Comparison of ENCODE assay signal across 22 cellular contexts in the genomic region with DNA sequence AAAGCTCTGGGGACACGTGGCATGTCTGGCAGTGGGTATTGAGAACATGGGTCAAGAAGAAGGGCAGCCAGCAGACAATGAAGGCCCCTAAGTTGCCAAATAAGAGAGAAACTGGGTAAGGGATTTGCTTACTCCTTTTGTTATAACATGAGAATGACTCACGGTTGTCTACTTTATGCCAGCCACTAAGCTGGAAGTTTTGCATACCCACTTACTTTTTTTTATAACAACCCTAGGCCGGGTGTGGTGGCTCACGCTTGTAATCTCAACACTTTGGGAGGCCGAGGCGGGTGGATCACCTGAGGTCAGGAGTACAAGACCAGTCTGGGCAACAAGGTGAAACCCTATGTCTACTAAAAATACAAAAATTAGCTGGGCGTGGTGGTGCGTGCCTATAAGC. TPM values are rescaled to one million over a fixed set of nuclear protein-coding genes. Genes with fewer than 3 reads are reported as not detected.
DNase-seq lines count a peak whose midpoint lies in the region; ATAC-seq, FAIRE-seq and TF ChIP-seq lines count a peak whose summit lies in the region.
"Had no signal": no experiment of that assay in that cellular context is flagged by ENCODE, and none has a peak within 500 bp of the region (broad histone marks: within the 10 kb centered on the region; RNA-seq: fewer than 3 reads in every experiment).

No MANE protein-coding gene starts in this region.

- H3K27ac ChIP-seq in IMR-90 (ENCODE audit: insufficient read depth, low read length) (no peak overlapping the region), heart right ventricle (no peak overlapping the region), HepG2 (ENCODE audit: extremely low read length, insufficient read depth, low read length) (no peak overlapping the region), upper lobe of right lung (no peak overlapping the region)
- H3K27ac ChIP-seq: C4-2B, KMS-11 had no signal

- TF ChIP-seq EP300 in HepG2 (IDR thresholded peaks at IDR 0.05; ENCODE audit: low read depth in 2 of 2, low read length in 2 of 2) (no peak), HepG2 (CRISPR knock-in tag; IDR thresholded peaks at IDR 0.05; ENCODE audit: borderline replicate concordance) (no peak)

- H2BK120ac ChIP-seq in IMR-90 (ENCODE audit: low read depth, low read length) = peak overlapping the region; percentile 34; the same call in 1 of the 2 replicates

- POLR2A ChIA-PET in IMR-90 (lab: Charles Lee; ENCODE audit: unreplicated experiment) = no interaction called here
- POLR2A ChIA-PET in HepG2 (lab: Yijun Ruan, JAX) = no interaction called here

- no peak overlapping the region for H3K18ac ChIP-seq in IMR-90 (ENCODE audit: low read depth, low read length)

- BruUV-seq in IMR-90 (replicated peaks; lab: Mats Ljungman, UMichigan) (no TSS peak), HepG2 (replicated peaks; lab: Mats Ljungman, UMichigan) (no TSS peak)

- H3K14ac ChIP-seq in IMR-90 (replicated peaks; ENCODE audit: low read depth, low read length) = no peak overlapping the region; the same call in 1 of the 2 replicates

- no peak overlapping the region; the same call in 1 of the 2 replicates for H3K23ac ChIP-seq in IMR-90 (ENCODE audit: low read depth, low read length)

- H3K4me2 ChIP-seq in IMR-90 (ENCODE audit: low read depth, low read length) (no peak overlapping the region), HepG2 (ENCODE audit: low read depth, low read length) (no peak overlapping the region)
- H3K4me2 ChIP-seq: KMS-11 had no signal

- CTCF ChIA-PET in IMR-90 (lab: Yijun Ruan, JAX) (interaction anchor here (0.6 to 1.1 kb wide), 2 partner anchors 19 to 775 kb away, joined by 3 read pairs; no protein-coding TSS in a partner anchor), HepG2 (lab: Yijun Ruan, JAX; ENCODE audit: low intra/inter-chr PET ratio, low total read pairs) (no interaction called here)

- no peak overlapping the region for H4K5ac ChIP-seq in IMR-90 (ENCODE audit: low read depth, low read length)

- peaks cover 7% of the 10 kb centered on the region for H3K9me1 ChIP-seq in IMR-90 (ENCODE audit: insufficient read depth, low read length)

- no peaks in the 10 kb centered on the region for H3K79me2 ChIP-seq in HepG2 (ENCODE audit: insufficient read depth, low read length)

- ATAC-seq in IMR-90 (ENCODE audit: low read depth) = no peak
- no peak for ATAC-seq in heart right ventricle
- ATAC-seq in HepG2 = no peak
- no peak for ATAC-seq in upper lobe of right lung
- ATAC-seq in GM18520 (IDR thresholded peaks at IDR 0.05; ENCODE audit: unreplicated experiment) = no peak
- ATAC-seq: PC-3 had no signal

- no peaks in the 10 kb centered on the region; the same call in 1 of the 2 replicates for H3K27me3 ChIP-seq in IMR-90 (ENCODE audit: control insufficient read depth, insufficient read depth, low read length)
- no peaks in the 10 kb centered on the region for H3K27me3 ChIP-seq in heart right ventricle
- H3K27me3 ChIP-seq in HepG2 (ENCODE audit: control insufficient read depth in 1 of 2, insufficient read depth in 2 of 2, low read length in 2 of 2) = no peaks in the 10 kb centered on the region; a peak in 1 of 5 replicates
- no peaks in the 10 kb centered on the region for H3K27me3 ChIP-seq in upper lobe of right lung

- peak; percentile 27 for DNase-seq in H4 (ENCODE audit: low spot score)
- no peak for DNase-seq in IMR-90
- DNase-seq in astrocyte of the hippocampus (ENCODE audit: low read depth, low spot score) = peak; percentile 32
- DNase-seq in fibroblast of pulmonary artery (ENCODE audit: low read depth) = peak; percentile 29
- no peak for DNase-seq in heart right ventricle
- no peak for DNase-seq in HepG2 (ENCODE audit: low spot score)
- no peak for DNase-seq in upper lobe of right lung
- DNase-seq: AML-193, DMS79, NCI-H1048, NCI-H1436, NCI-H1930, NCI-H526, PC-3, RPMI8226, SHP77 treated with DMSO at 0.1 percent for 48 hours had no signal

- peak overlapping the region; percentile 56 for H2AK5ac ChIP-seq in IMR-90 (ENCODE audit: low read depth, low read length)

- H4K20me1 ChIP-seq in IMR-90 (ENCODE audit: insufficient read depth, low read length) (no peaks in the 10 kb centered on the region), HepG2 (ENCODE audit: insufficient read depth, low read length) (no peaks in the 10 kb centered on the region)

- WGBS in IMR-90 (ENCODE audit: extremely low coverage in 2 of 2, insufficient read length in 1 of 2), 2 experiments = 90% methylated on average over 3 of the region's 8 CpGs; no CpG with 5 or more reads in 1 of the 2 experiments
- 94 to 97% methylated on average over 8 of the region's 8 CpGs for WGBS in heart right ventricle, 2 donors
- 22% methylated on average over 7 of the region's 8 CpGs for WGBS in HepG2 (ENCODE audit: low lambda C conversion rate)

- peak overlapping the region; percentile 78; the same call in 1 of the 3 replicates for H2BK15ac ChIP-seq in IMR-90 (ENCODE audit: low read depth, low read length)

- peak overlapping the region; percentile 0; the same call in 1 of the 2 replicates for H2BK20ac ChIP-seq in IMR-90 (ENCODE audit: low read depth, low read length)

- TF ChIP-seq POLR2A in IMR-90 (IDR thresholded peaks at IDR 0.05; ENCODE audit: low read depth, low read length) = no peak
- TF ChIP-seq POLR2A in HepG2 (IDR thresholded peaks at IDR 0.05; ENCODE audit: insufficient read depth in 1 of 2, low read depth in 2 of 2, low read length in 2 of 2) = no peak

- TF ChIP-seq RAD21 in IMR-90 (IDR thresholded peaks at IDR 0.05; ENCODE audit: low read length) (no peak), HepG2 (CRISPR knock-in tag; IDR thresholded peaks at IDR 0.05) (no peak)

- no peak overlapping the region for H2AK9ac ChIP-seq in IMR-90 (replicated peaks; ENCODE audit: low read depth, low read length, poor library complexity)

- H3K9me3 ChIP-seq in IMR-90 (ENCODE audit: control insufficient read depth, insufficient read depth, low read length) (no peaks in the 10 kb centered on the region), heart right ventricle (no peaks in the 10 kb centered on the region), HepG2 (ENCODE audit: low read length) (no peaks in the 10 kb centered on the region), upper lobe of right lung (no peaks in the 10 kb centered on the region)

- H3K4me1 ChIP-seq in IMR-90 (ENCODE audit: control insufficient read depth, insufficient read depth, low read length) (peaks cover 7% of the 10 kb centered on the region), heart right ventricle (peaks cover 0 to under 1% (median 0%) of the 10 kb centered on the region in 9 donors), HepG2 (ENCODE audit: insufficient read depth, low read length) (no peaks in the 10 kb centered on the region), upper lobe of right lung (no peaks in the 10 kb centered on the region)

- H3K4ac ChIP-seq in IMR-90 (ENCODE audit: low read depth, low read length) = no peak overlapping the region

- H3K79me1 ChIP-seq in IMR-90 (ENCODE audit: low read depth in 1 of 2, low read length in 2 of 2) = no peaks in the 10 kb centered on the region

- FAIRE-seq in HepG2 (lab: Jason Lieb, UNC) = no peak
- FAIRE-seq: GM12892, GM18507, H54 had no signal

- no peak overlapping the region for H4K8ac ChIP-seq in IMR-90 (ENCODE audit: low read depth in 2 of 2, low read length in 2 of 2)

- dilution Hi-C loops in IMR-90 (cut with HindIII; ENCODE audit: low sequenced_read_pairs, unreplicated experiment) = no loop called here

- no peak overlapping the region for H4K91ac ChIP-seq in IMR-90 (ENCODE audit: insufficient read depth, low read depth, low read length)

- H2AFZ ChIP-seq in IMR-90 (replicated peaks; ENCODE audit: low read length, poor library complexity) = no peak overlapping the region
- H2AFZ ChIP-seq in HepG2 (ENCODE audit: low read length) = no peak overlapping the region

- TF ChIP-seq CTCF in IMR-90 (conservative IDR thresholded peaks at IDR 0.05; ENCODE audit: low read depth, low read length) = no peak
- TF ChIP-seq CTCF in fibroblast of pulmonary artery (IDR thresholded peaks at IDR 0.05; ENCODE audit: low read length, missing control alignments) = no peak
- no peak for TF ChIP-seq CTCF in heart right ventricle (IDR thresholded peaks at IDR 0.05)
- TF ChIP-seq CTCF in HepG2 (CRISPR knock-in tag; IDR thresholded peaks at IDR 0.05) = no peak
- TF ChIP-seq CTCF in upper lobe of right lung (IDR thresholded peaks at IDR 0.05) = no peak

- in situ Hi-C loops in IMR-90 (cut with MboI; ENCODE audit: low sequenced_read_pairs) (no loop called here), HepG2 (cut with HindIII; ENCODE audit: extremely low pct_ligation_motif_present, low pct_unique_long_range_greater_than_20kb) (no loop called here)

- no peak overlapping the region for H3K56ac ChIP-seq in IMR-90 (ENCODE audit: extremely low read depth, insufficient read depth, low read length)

- intact Hi-C loops in IMR-90 (cut with micrococcal nuclease) = no loop called here
- intact Hi-C loops in heart right ventricle (cut with DNase I) = no loop called here
- intact Hi-C loops in HepG2 (cut with micrococcal nuclease; ENCODE audit: unreplicated experiment) = no loop called here
- intact Hi-C loops in upper lobe of right lung (cut with DNase I) = no loop called here

- no peak overlapping the region for H2BK5ac ChIP-seq in IMR-90 (ENCODE audit: low read depth, low read length, poor library complexity, severe bottlenecking)

- H3K36me3 ChIP-seq in IMR-90 (ENCODE audit: control insufficient read depth, insufficient read depth, low read length) (no peaks in the 10 kb centered on the region), heart right ventricle (no peaks in the 10 kb centered on the region), HepG2 (replicated peaks in 1 of 2; ENCODE audit: control insufficient read depth in 1 of 2, insufficient read depth in 2 of 2, low read length in 2 of 2) (no peaks in the 10 kb centered on the region), upper lobe of right lung (no peaks in the 10 kb centered on the region)

- H3K4me3 ChIP-seq in IMR-90 (ENCODE audit: insufficient read depth, low read depth, low read length) = no peak overlapping the region
- H3K4me3 ChIP-seq in fibroblast of pulmonary artery (replicated peaks; ENCODE audit: low read depth, low read length) = no peak overlapping the region
- no peak overlapping the region for H3K4me3 ChIP-seq in heart right ventricle
- no peak overlapping the region for H3K4me3 ChIP-seq in HepG2 (replicated peaks in 1 of 3; ENCODE audit: insufficient read depth in 1 of 3, low read depth in 2 of 3, low read length in 3 of 3)
- no peak overlapping the region for H3K4me3 ChIP-seq in upper lobe of right lung

- H3K9ac ChIP-seq in IMR-90 (ENCODE audit: low read depth, low read length) (no peak overlapping the region), HepG2 (ENCODE audit: insufficient read depth, low read depth, low read length) (no peak overlapping the region)
- H3K9ac ChIP-seq: KMS-11 had no signal

RNA-seq across cellular contexts. Expression of gene DRD3, which starts 50.0 kb away (rescaled TPM):
- total RNA-seq in H4 (2014; rRNA removed; shearing (Covaris generic)) = not detected in 2 replicates
- total RNA-seq in IMR-90 (2012; rRNA removed) = not detected in 2 replicates
- not detected in 2 replicates for polyA plus RNA-seq in IMR-90 (2012; rRNA removed)
- not detected in 2 replicates for polyA plus RNA-seq in IMR-90 (2012; cell fraction: cytosol; rRNA removed)
- not detected in 2 replicates for polyA plus RNA-seq in IMR-90 (2012; cell fraction: nucleus; rRNA removed; ENCODE audit: low replicate concordance)
- not detected for total RNA-seq in heart right ventricle
- not detected for polyA plus RNA-seq in heart right ventricle
- not detected in 2 replicates for total RNA-seq in HepG2 (2016; rRNA removed; fragmentation: Illumina TruSeq; extraction: Trizol)
- not detected in 2 replicates for total RNA-seq in HepG2 (2016; cell fraction: cytosol; rRNA removed; fragmentation: Illumina TruSeq; extraction: Trizol; ENCODE audit: low read depth)
- not detected in 2 replicates for total RNA-seq in HepG2 (2016; cell fraction: insoluble cytoplasmic fraction; rRNA removed; fragmentation: Illumina TruSeq; extraction: Trizol)
- total RNA-seq in HepG2 (2016; cell fraction: membrane; rRNA removed; fragmentation: Illumina TruSeq; extraction: Trizol) = not detected in 2 replicates
- total RNA-seq in HepG2 (2016; cell fraction: nucleus; rRNA removed; fragmentation: Illumina TruSeq; extraction: Trizol) = not detected in 2 replicates
- not detected in 2 replicates for polyA plus RNA-seq in HepG2 (2011; rRNA removed)
- polyA plus RNA-seq in HepG2 (2011; cell fraction: cytosol; rRNA removed) = not detected in 2 replicates
- polyA plus RNA-seq in HepG2 (2011; cell fraction: nucleus; rRNA removed) = not detected in 2 replicates
- not detected in 2 replicates for polyA plus RNA-seq in HepG2 (2012)
- not detected in 2 replicates for polyA plus RNA-seq in HepG2 (2016; cell fraction: cytosol; fragmentation: Illumina TruSeq; extraction: Trizol; ENCODE audit: low read depth)
- polyA plus RNA-seq in HepG2 (2016; cell fraction: insoluble cytoplasmic fraction; fragmentation: Illumina TruSeq; extraction: Trizol; ENCODE audit: low read depth) = not detected in 2 replicates
- not detected in 2 replicates for polyA plus RNA-seq in HepG2 (2016; cell fraction: membrane; fragmentation: Illumina TruSeq; extraction: Trizol; ENCODE audit: low read depth)
- polyA plus RNA-seq in HepG2 (2016; cell fraction: nucleus; fragmentation: Illumina TruSeq; extraction: Trizol; ENCODE audit: insufficient read depth, low read depth) = not detected in 2 replicates
- polyA minus RNA-seq in HepG2 (2011; rRNA and poly(A)+ RNA removed; ENCODE audit: low replicate concordance) = not detected in 2 replicates
- polyA minus RNA-seq in HepG2 (2011; cell fraction: cytosol; rRNA and poly(A)+ RNA removed) = not detected in 2 replicates
- not detected in 2 replicates for polyA minus RNA-seq in HepG2 (2011; cell fraction: nucleus; rRNA and poly(A)+ RNA removed)
- total RNA-seq in upper lobe of right lung = not detected
- total RNA-seq: PC-3 had no signal

Comparison
In these comparisons a context has a peak if more than half of its experiments do, and no peak if none do; other contexts are left out.
1. DNase-seq: peak in H4 (single experiment), astrocyte of the hippocampus (single experiment) and fibroblast of pulmonary artery (single experiment); none in IMR-90 (single experiment), heart right ventricle (0 of 2), HepG2 (single experiment) and upper lobe of right lung (single experiment).